ENCODE assay signal across 19 cellular contexts in genomic region chr3:144923051-144923450, GRCh38.
"Had no signal": no experiment of that assay in that cellular context is flagged by ENCODE, and none has a peak within 500 bp of the region (broad histone marks: within the 10 kb centered on the region; RNA-seq: fewer than 3 reads in every experiment).

No MANE protein-coding gene starts in this region.

- H3K27ac ChIP-seq: coronary artery, heart left ventricle, parathyroid adenoma, thyroid gland had no signal

- H3K4me3 Mint-ChIP-seq: activated B cell treated with CpG ODN at 0.5 μM for 24 hours; activated CD8-positive, alpha-beta T cell treated with anti-CD3 and anti-CD28 coated beads for 36 hours; activated naive CD4-positive, alpha-beta T cell treated with anti-CD3 and anti-CD28 coated beads, Interleukin-2, amount 50 U/mL, for 24 hours; naive thymus-derived CD4-positive, alpha-beta T cell; stimulated activated memory B cell treated with anti-CD40 and anti-IgM and Interleukin-4, amounts not matched to agents 10 μg/mL and 1 μg/mL and 100 μg/mL, for 72 hours had no signal

- H3K36me3 ChIP-seq: heart left ventricle, thyroid gland had no signal

- DNase-seq: activated B cell treated with CpG ODN at 0.5 μM for 24 hours; activated CD4-positive, alpha-beta T cell treated with anti-CD3 and anti-CD28 coated beads for 48 hours; activated CD8-positive, alpha-beta memory T cell treated with anti-CD3 and anti-CD28 coated beads, Interleukin-2, amount 50 U/mL, for 4 hours; activated CD8-positive, alpha-beta T cell treated with anti-CD3 and anti-CD28 coated beads for 36 hours; activated effector memory CD4-positive, alpha-beta T cell treated with anti-CD3 and anti-CD28 coated beads, Interleukin-2, amount 50 U/mL, for 16 hours; activated T-cell treated with anti-CD3 and anti-CD28 coated beads, Interleukin-2, amount 50 U/mL, for 48 hours; central memory CD4-positive, alpha-beta T cell; effector CD4-positive, alpha-beta T cell; heart left ventricle; left colon; naive thymus-derived CD4-positive, alpha-beta T cell; retina; stimulated activated CD4-positive, alpha-beta T cell treated with anti-CD3 and anti-CD28 coated beads, Interleukin-2, amount 100 ng/mL, for 48 hours; thyroid gland had no signal

- H3K9ac ChIP-seq: parathyroid adenoma had no signal

- H3K27ac Mint-ChIP-seq: activated B cell treated with CpG ODN at 0.5 μM for 24 hours; activated CD8-positive, alpha-beta T cell treated with anti-CD3 and anti-CD28 coated beads for 36 hours; activated naive CD4-positive, alpha-beta T cell treated with anti-CD3 and anti-CD28 coated beads, Interleukin-2, amount 50 U/mL, for 24 hours; naive thymus-derived CD4-positive, alpha-beta T cell; stimulated activated memory B cell treated with anti-CD40 and anti-IgM and Interleukin-4, amounts not matched to agents 10 μg/mL and 1 μg/mL and 100 μg/mL, for 72 hours had no signal

- H2AFZ ChIP-seq: parathyroid adenoma had no signal

- H3K36me3 Mint-ChIP-seq: activated naive CD4-positive, alpha-beta T cell treated with anti-CD3 and anti-CD28 coated beads, Interleukin-2, amount 50 U/mL, for 24 hours; naive thymus-derived CD4-positive, alpha-beta T cell; stimulated activated memory B cell treated with anti-CD40 and anti-IgM and Interleukin-4, amounts not matched to agents 10 μg/mL and 1 μg/mL and 100 μg/mL, for 72 hours had no signal

- H3K9me3 ChIP-seq: heart left ventricle, thyroid gland had no signal

- H3K27me3 ChIP-seq: heart left ventricle, thyroid gland had no signal

- ATAC-seq: activated CD8-positive, alpha-beta T cell treated with anti-CD3 and anti-CD28 coated beads for 36 hours; heart left ventricle; left colon; naive thymus-derived CD4-positive, alpha-beta T cell; stimulated activated memory B cell treated with anti-CD40 and anti-IgM and Interleukin-4, amounts not matched to agents 10 μg/mL and 1 μg/mL and 100 μg/mL, for 72 hours had no signal

- H3K9me3 Mint-ChIP-seq: activated B cell treated with CpG ODN at 0.5 μM for 24 hours; activated CD8-positive, alpha-beta T cell treated with anti-CD3 and anti-CD28 coated beads for 36 hours; activated naive CD4-positive, alpha-beta T cell treated with anti-CD3 and anti-CD28 coated beads, Interleukin-2, amount 50 U/mL, for 24 hours; stimulated activated memory B cell treated with anti-CD40 and anti-IgM and Interleukin-4, amounts not matched to agents 10 μg/mL and 1 μg/mL and 100 μg/mL, for 72 hours had no signal

- H3K4me1 ChIP-seq: heart left ventricle, parathyroid adenoma, thyroid gland had no signal

- H3K79me2 ChIP-seq: parathyroid adenoma had no signal

- H3K4me3 ChIP-seq: coronary artery, heart left ventricle, lung, thyroid gland had no signal

- H3K4me1 Mint-ChIP-seq: activated B cell treated with CpG ODN at 0.5 μM for 24 hours; activated naive CD4-positive, alpha-beta T cell treated with anti-CD3 and anti-CD28 coated beads, Interleukin-2, amount 50 U/mL, for 24 hours; stimulated activated memory B cell treated with anti-CD40 and anti-IgM and Interleukin-4, amounts not matched to agents 10 μg/mL and 1 μg/mL and 100 μg/mL, for 72 hours had no signal

- H3K27me3 Mint-ChIP-seq: activated B cell treated with CpG ODN at 0.5 μM for 24 hours; activated CD8-positive, alpha-beta T cell treated with anti-CD3 and anti-CD28 coated beads for 36 hours; naive thymus-derived CD4-positive, alpha-beta T cell; stimulated activated memory B cell treated with anti-CD40 and anti-IgM and Interleukin-4, amounts not matched to agents 10 μg/mL and 1 μg/mL and 100 μg/mL, for 72 hours had no signal
